ENCODE assay signal across 23 cellular contexts in the genomic region with DNA sequence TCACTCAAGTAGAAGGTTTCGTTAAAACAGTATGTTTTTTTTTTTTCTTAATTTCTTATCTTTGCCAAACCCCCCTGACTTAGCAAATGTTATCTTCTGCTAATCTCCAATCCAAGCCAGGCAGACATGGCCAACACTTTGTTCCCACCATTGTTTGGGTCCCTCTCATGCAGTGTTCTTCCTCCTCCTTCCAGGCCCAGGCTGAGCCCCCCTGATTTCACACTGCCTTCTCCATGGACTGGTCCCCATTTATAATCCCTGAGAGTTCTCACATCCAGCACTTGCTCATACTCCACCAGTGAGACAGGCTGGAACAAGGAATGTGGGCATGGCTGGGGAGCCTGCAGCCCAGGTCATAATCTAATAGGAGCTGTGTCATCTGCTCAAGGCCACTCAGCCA.
DNase-seq lines count a peak whose midpoint lies in the region; ATAC-seq and TF ChIP-seq lines count a peak whose summit lies in the region.
"Had no signal": no experiment of that assay in that cellular context is flagged by ENCODE, and none has a peak within 500 bp of the region (broad histone marks: within the 10 kb centered on the region; RNA-seq: fewer than 3 reads in every experiment).

No MANE protein-coding gene starts in this region.

- POLR2A ChIA-PET in RWPE1 (lab: Yijun Ruan, JAX; ENCODE audit: low non-redundant PET) = no interaction called here

- intact Hi-C loops in esophagus muscularis mucosa (cut with DNase I) = no loop called here

- H3K4me1 ChIP-seq in GM23338 (ENCODE audit: insufficient read depth) (peaks cover 14% of the 10 kb centered on the region; the same call in 1 of the 2 replicates), esophagus muscularis mucosa (no peaks in the 10 kb centered on the region)
- H3K4me1 ChIP-seq: HAP-1, SJCRH30 had no signal

- H3K79me2 ChIP-seq in GM23338 (replicated peaks; ENCODE audit: insufficient read depth) = no peaks in the 10 kb centered on the region

- WGBS in esophagus muscularis mucosa = 66% methylated on average over 1 of the region's 1 CpG

- TF ChIP-seq EP300 in esophagus muscularis mucosa (IDR thresholded peaks at IDR 0.05) = no peak

- H3K9me3 ChIP-seq in esophagus muscularis mucosa = no peaks in the 10 kb centered on the region
- H3K9me3 ChIP-seq: HAP-1, SJCRH30 had no signal

- H2AFZ ChIP-seq in GM23338 = peak overlapping the region; percentile 59; the same call in 1 of the 2 replicates

- H3K4me2 ChIP-seq in GM23338 = no peak overlapping the region

- no peak for TF ChIP-seq POLR2A in esophagus muscularis mucosa (IDR thresholded peaks at IDR 0.05; ENCODE audit: low read depth)

- H4K20me1 ChIP-seq in GM23338 (replicated peaks; ENCODE audit: insufficient read depth) = no peaks in the 10 kb centered on the region

- H3F3A ChIP-seq in GM23338 (replicated peaks; ENCODE audit: low read depth) = no peaks in the 10 kb centered on the region

- no peak overlapping the region for H3K27ac ChIP-seq in GM23338 (ENCODE audit: low read depth)
- no peak overlapping the region for H3K27ac ChIP-seq in esophagus muscularis mucosa (replicated peaks in 1 of 4)
- no peak overlapping the region for H3K27ac ChIP-seq in RWPE1
- H3K27ac ChIP-seq: C4-2B, SJCRH30 had no signal

- H3K36me3 ChIP-seq in GM23338 (ENCODE audit: insufficient read depth) (no peaks in the 10 kb centered on the region), esophagus muscularis mucosa (no peaks in the 10 kb centered on the region)
- H3K36me3 ChIP-seq: HAP-1, SJCRH30 had no signal

- no peaks in the 10 kb centered on the region for H3K27me3 ChIP-seq in GM23338 (ENCODE audit: insufficient read depth)
- no peaks in the 10 kb centered on the region for H3K27me3 ChIP-seq in esophagus muscularis mucosa
- H3K27me3 ChIP-seq: SJCRH30 had no signal

- no peak for TF ChIP-seq CTCF in GM23338 (conservative IDR thresholded peaks at IDR 0.05; ENCODE audit: low read depth in 2 of 2)
- TF ChIP-seq CTCF in brain (conservative IDR thresholded peaks at IDR 0.05) = no peak
- TF ChIP-seq CTCF in esophagus muscularis mucosa (IDR thresholded peaks at IDR 0.05) = no peak
- no peak for TF ChIP-seq CTCF in RWPE1 (conservative IDR thresholded peaks at IDR 0.05; ENCODE audit: low read depth)

- CTCF ChIA-PET in RWPE1 (lab: Yijun Ruan, JAX) = no interaction called here

- H3K4me1 Mint-ChIP-seq in GM23338 (peaks cover 12% of the 10 kb centered on the region), brain (peaks cover 20% of the 10 kb centered on the region)
- H3K4me1 Mint-ChIP-seq: B cell had no signal

- H3K27me3 Mint-ChIP-seq in GM23338 (ENCODE audit: insufficient read depth, low read depth, poor library complexity) (peaks cover 3% of the 10 kb centered on the region), brain (peaks cover 3% of the 10 kb centered on the region)

- H3K4me3 Mint-ChIP-seq in GM23338 = no peak overlapping the region
- peak overlapping the region in 3 of 5 experiments; percentile 68 to 72 (median 69) for H3K4me3 Mint-ChIP-seq in brain
- H3K4me3 Mint-ChIP-seq: B cell; CD8-positive, alpha-beta T cell; HFFc6 had no signal

- H3K4me3 ChIP-seq in GM23338 (no peak overlapping the region), esophagus muscularis mucosa (no peak overlapping the region)
- H3K4me3 ChIP-seq: HAP-1, K562, SJCRH30 had no signal

- H3K27ac Mint-ChIP-seq in GM23338 = no peak overlapping the region
- peak overlapping the region; percentile 37 to 91 (median 64) for H3K27ac Mint-ChIP-seq in brain
- H3K27ac Mint-ChIP-seq: B cell; CD8-positive, alpha-beta T cell; HFFc6 had no signal

- ATAC-seq in GM23338 (no peak), GM21423 (IDR thresholded peaks at IDR 0.05; ENCODE audit: unreplicated experiment) (no peak)
- ATAC-seq: CD8-positive, alpha-beta T cell; K562; Right ventricle myocardium inferior had no signal

- H3K9me2 ChIP-seq in GM23338 (ENCODE audit: insufficient read depth) = no peaks in the 10 kb centered on the region; the same call in 1 of the 2 replicates

- no peaks in the 10 kb centered on the region for H3K36me3 Mint-ChIP-seq in GM23338 (ENCODE audit: low read depth)
- no peaks in the 10 kb centered on the region for H3K36me3 Mint-ChIP-seq in brain
- H3K36me3 Mint-ChIP-seq: CD8-positive, alpha-beta T cell had no signal

- no peaks in the 10 kb centered on the region; the same call in 2 of the 3 replicates for H3K9me3 Mint-ChIP-seq in GM23338
- no peaks in the 10 kb centered on the region for H3K9me3 Mint-ChIP-seq in brain
- H3K9me3 Mint-ChIP-seq: CD8-positive, alpha-beta T cell had no signal

- DNase-seq in AG20443 (ENCODE audit: low spot score) = peak; percentile 16
- no peak for DNase-seq in GM23338 (ENCODE audit: low spot score)
- peak; percentile 34 for DNase-seq in retina
- DNase-seq in esophagus muscularis mucosa (ENCODE audit: extremely low spot score) = no peak
- no peak for DNase-seq in RWPE1 (ENCODE audit: low spot score)
- DNase-seq: CD8-positive, alpha-beta T cell; DMS 273 treated with DMSO at 0.1 percent for 48 hours; DMS79 treated with DMSO at 0.1 percent for 48 hours; GOT3; HFFc6; Kasumi-1; NCI-H1092 treated with DMSO at 0.1 percent for 48 hours; NCI-H1436; NCI-H187 treated with DMSO at 0.1 percent for 48 hours; NCI-H748 treated with DMSO at 0.1 percent for 48 hours; SJCRH30 had no signal

TF ChIP-seq in GM23338, 12 proteins besides CTCF, POLR2A, EP300 and RAD21 (continues in another document):
- TF ChIP-seq EZH2 (IDR thresholded peaks at IDR 0.05; ENCODE audit: low read depth, unreplicated experiment) (no peak), POLR2AphosphoS5 (IDR thresholded peaks at IDR 0.05; ENCODE audit: low read depth) (no peak)
- TF ChIP-seq, protein P1, sequence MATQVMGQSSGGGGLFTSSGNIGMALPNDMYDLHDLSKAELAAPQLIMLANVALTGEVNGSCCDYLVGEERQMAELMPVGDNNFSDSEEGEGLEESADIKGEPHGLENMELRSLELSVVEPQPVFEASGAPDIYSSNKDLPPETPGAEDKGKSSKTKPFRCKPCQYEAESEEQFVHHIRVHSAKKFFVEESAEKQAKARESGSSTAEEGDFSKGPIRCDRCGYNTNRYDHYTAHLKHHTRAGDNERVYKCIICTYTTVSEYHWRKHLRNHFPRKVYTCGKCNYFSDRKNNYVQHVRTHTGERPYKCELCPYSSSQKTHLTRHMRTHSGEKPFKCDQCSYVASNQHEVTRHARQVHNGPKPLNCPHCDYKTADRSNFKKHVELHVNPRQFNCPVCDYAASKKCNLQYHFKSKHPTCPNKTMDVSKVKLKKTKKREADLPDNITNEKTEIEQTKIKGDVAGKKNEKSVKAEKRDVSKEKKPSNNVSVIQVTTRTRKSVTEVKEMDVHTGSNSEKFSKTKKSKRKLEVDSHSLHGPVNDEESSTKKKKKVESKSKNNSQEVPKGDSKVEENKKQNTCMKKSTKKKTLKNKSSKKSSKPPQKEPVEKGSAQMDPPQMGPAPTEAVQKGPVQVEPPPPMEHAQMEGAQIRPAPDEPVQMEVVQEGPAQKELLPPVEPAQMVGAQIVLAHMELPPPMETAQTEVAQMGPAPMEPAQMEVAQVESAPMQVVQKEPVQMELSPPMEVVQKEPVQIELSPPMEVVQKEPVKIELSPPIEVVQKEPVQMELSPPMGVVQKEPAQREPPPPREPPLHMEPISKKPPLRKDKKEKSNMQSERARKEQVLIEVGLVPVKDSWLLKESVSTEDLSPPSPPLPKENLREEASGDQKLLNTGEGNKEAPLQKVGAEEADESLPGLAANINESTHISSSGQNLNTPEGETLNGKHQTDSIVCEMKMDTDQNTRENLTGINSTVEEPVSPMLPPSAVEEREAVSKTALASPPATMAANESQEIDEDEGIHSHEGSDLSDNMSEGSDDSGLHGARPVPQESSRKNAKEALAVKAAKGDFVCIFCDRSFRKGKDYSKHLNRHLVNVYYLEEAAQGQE (IDR thresholded peaks at IDR 0.05; ENCODE audit: unreplicated experiment) = no peak

Comparison
In these comparisons a context has a peak if more than half of its experiments do, and no peak if none do; other contexts are left out.
1. DNase-seq: peak in AG20443 (single experiment) and retina (single experiment); none in GM23338 (single experiment), esophagus muscularis mucosa (single experiment) and RWPE1 (single experiment).